In the genomic region with DNA sequence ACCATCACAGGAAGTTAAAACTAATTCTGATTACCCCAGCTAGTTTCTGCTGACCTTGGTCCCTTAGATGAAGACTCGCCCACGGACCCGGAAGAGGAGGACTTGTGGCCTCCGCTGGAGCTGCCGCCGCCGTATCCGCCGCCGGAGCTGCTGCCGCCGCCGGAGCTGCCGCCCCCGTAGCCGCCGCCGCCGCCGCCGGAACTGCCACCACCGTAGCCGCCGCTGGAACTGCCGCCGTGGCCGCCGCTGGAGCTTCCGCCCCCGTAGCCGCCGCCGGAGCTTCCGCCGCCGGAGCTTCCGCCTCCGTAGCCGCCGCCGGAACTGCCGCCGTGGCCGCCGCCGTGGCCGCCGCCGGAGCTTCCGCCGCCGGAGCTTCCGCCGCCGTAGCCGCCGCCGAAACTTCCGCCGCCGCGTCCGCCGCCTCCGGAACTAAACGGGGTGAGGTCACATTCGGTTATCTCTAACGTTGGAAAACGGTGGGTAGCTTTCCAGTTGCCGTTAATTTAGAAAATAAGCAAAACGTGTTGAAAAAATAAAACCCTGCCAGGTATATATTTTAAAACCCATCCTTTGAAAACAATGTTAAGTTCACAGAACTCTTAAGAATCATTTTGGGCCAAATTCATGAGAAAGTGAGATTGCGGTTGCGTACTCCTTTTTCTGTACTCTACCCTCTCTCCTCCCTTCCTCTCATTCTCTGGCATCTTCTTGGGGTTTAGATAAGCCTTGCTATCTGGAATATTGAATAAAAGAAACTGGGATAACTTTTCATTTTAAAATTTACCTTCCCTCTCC, we compare ENCODE assay signal across 1 cellular context.
TF ChIP-seq lines count a peak whose summit lies in the region.

No MANE protein-coding gene starts in this region.

TF ChIP-seq in K562, 482 proteins besides CTCF, POLR2A, EP300 and RAD21 (continues in another document):
- TF ChIP-seq SPI1 (IDR thresholded peaks at IDR 0.05; ENCODE audit: borderline replicate concordance, low read depth, low read length) = no peak
- no peak for TF ChIP-seq MAFK (IDR thresholded peaks at IDR 0.05; ENCODE audit: low read length)
- no peak for TF ChIP-seq LCOR (CRISPR knock-in tag; IDR thresholded peaks at IDR 0.05)
- TF ChIP-seq, protein P1, sequence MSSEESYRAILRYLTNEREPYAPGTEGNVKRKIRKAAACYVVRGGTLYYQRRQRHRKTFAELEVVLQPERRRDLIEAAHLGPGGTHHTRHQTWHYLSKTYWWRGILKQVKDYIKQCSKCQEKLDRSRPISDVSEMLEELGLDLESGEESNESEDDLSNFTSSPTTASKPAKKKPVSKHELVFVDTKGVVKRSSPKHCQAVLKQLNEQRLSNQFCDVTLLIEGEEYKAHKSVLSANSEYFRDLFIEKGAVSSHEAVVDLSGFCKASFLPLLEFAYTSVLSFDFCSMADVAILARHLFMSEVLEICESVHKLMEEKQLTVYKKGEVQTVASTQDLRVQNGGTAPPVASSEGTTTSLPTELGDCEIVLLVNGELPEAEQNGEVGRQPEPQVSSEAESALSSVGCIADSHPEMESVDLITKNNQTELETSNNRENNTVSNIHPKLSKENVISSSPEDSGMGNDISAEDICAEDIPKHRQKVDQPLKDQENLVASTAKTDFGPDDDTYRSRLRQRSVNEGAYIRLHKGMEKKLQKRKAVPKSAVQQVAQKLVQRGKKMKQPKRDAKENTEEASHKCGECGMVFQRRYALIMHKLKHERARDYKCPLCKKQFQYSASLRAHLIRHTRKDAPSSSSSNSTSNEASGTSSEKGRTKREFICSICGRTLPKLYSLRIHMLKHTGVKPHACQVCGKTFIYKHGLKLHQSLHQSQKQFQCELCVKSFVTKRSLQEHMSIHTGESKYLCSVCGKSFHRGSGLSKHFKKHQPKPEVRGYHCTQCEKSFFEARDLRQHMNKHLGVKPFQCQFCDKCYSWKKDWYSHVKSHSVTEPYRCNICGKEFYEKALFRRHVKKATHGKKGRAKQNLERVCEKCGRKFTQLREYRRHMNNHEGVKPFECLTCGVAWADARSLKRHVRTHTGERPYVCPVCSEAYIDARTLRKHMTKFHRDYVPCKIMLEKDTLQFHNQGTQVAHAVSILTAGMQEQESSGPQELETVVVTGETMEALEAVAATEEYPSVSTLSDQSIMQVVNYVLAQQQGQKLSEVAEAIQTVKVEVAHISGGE (CRISPR knock-in tag; IDR thresholded peaks at IDR 0.05) = peak in 2 of 3 experiments; percentile 76 to 95; a peak in 4 of 6 replicates
- TF ChIP-seq TBP (optimal IDR thresholded peaks at IDR 0.05; ENCODE audit: low read depth, low read length) = peak; percentile 70
- TF ChIP-seq FIP1L1 (IDR thresholded peaks at IDR 0.05; ENCODE audit: low read depth, low read length, poor library complexity, severe bottlenecking) = peak; percentile 21
- TF ChIP-seq NRF1 (conservative IDR thresholded peaks at IDR 0.05 in 1 of 2, IDR thresholded peaks at IDR 0.05 in 1 of 2) = peak in 1 of 2 experiments; percentile 8; a peak in 1 of 4 replicates
- peak; percentile 55; the same call in 1 of the 2 replicates for TF ChIP-seq HES1 (IDR thresholded peaks at IDR 0.05; ENCODE audit: low read depth)
- TF ChIP-seq CTBP1 (IDR thresholded peaks at IDR 0.05; ENCODE audit: borderline replicate concordance) = no peak
- TF ChIP-seq, protein P2, sequence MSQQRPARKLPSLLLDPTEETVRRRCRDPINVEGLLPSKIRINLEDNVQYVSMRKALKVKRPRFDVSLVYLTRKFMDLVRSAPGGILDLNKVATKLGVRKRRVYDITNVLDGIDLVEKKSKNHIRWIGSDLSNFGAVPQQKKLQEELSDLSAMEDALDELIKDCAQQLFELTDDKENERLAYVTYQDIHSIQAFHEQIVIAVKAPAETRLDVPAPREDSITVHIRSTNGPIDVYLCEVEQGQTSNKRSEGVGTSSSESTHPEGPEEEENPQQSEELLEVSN (IDR thresholded peaks at IDR 0.05; ENCODE audit: borderline replicate concordance in 1 of 2, extremely low read depth in 1 of 2, insufficient read depth in 1 of 2, insufficient read length in 1 of 2, low read depth in 1 of 2, low read length in 1 of 2, poor library complexity in 1 of 2, severe bottlenecking in 1 of 2) = peak in 1 of 2 experiments; percentile 55
- no peak for TF ChIP-seq HNRNPH1 (optimal IDR thresholded peaks at IDR 0.05; ENCODE audit: low read depth, low read length)
- peak; percentile 73; the same call in 1 of the 2 replicates for TF ChIP-seq PHF8 (IDR thresholded peaks at IDR 0.05; ENCODE audit: borderline replicate concordance, low read length)
- TF ChIP-seq KLF13 (tag; IDR thresholded peaks at IDR 0.05; ENCODE audit: borderline replicate concordance, low read depth) = no peak
- peak; percentile 44; the same call in 1 of the 2 replicates for TF ChIP-seq ZFP30 (CRISPR knock-in tag; IDR thresholded peaks at IDR 0.05; ENCODE audit: borderline replicate concordance)
- TF ChIP-seq RAD51 (IDR thresholded peaks at IDR 0.05; ENCODE audit: borderline replicate concordance, low read depth) = 0 out of 2 replicates have a peak, but pooled peaks have one; percentile 23
- peak; percentile 93 for TF ChIP-seq BRD9 (IDR thresholded peaks at IDR 0.05; ENCODE audit: low read depth, partially characterized antibody)
- TF ChIP-seq ILF3 (IDR thresholded peaks at IDR 0.05; ENCODE audit: borderline replicate concordance) = 0 out of 2 replicates have a peak, but pooled peaks have one; percentile 29
- no peak for TF ChIP-seq U2AF1 (optimal IDR thresholded peaks at IDR 0.05; ENCODE audit: low read depth, low read length)
- no peak for TF ChIP-seq ZFPM2 (CRISPR knock-in tag; IDR thresholded peaks at IDR 0.05)
- TF ChIP-seq EP400 (IDR thresholded peaks at IDR 0.05) = peak; percentile 71
- TF ChIP-seq NELFE (IDR thresholded peaks at IDR 0.05; ENCODE audit: insufficient read depth, insufficient read length) = no peak
- TF ChIP-seq ZNF79 (CRISPR knock-in tag; IDR thresholded peaks at IDR 0.05; ENCODE audit: low read depth) = 0 out of 2 replicates have a peak, but pooled peaks have one; percentile 41
- TF ChIP-seq NR0B1 (IDR thresholded peaks at IDR 0.05; ENCODE audit: partially characterized antibody) = no peak
- peak; percentile 70; the same call in 1 of the 2 replicates for TF ChIP-seq ZNF174 (CRISPR knock-in tag; IDR thresholded peaks at IDR 0.05)
- TF ChIP-seq, protein P3, sequence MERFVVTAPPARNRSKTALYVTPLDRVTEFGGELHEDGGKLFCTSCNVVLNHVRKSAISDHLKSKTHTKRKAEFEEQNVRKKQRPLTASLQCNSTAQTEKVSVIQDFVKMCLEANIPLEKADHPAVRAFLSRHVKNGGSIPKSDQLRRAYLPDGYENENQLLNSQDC (CRISPR knock-in tag; IDR thresholded peaks at IDR 0.05) = peak; percentile 96
- TF ChIP-seq POLR2H (tag; IDR thresholded peaks at IDR 0.05; ENCODE audit: low read depth) = peak; percentile 87
- TF ChIP-seq, protein P4, sequence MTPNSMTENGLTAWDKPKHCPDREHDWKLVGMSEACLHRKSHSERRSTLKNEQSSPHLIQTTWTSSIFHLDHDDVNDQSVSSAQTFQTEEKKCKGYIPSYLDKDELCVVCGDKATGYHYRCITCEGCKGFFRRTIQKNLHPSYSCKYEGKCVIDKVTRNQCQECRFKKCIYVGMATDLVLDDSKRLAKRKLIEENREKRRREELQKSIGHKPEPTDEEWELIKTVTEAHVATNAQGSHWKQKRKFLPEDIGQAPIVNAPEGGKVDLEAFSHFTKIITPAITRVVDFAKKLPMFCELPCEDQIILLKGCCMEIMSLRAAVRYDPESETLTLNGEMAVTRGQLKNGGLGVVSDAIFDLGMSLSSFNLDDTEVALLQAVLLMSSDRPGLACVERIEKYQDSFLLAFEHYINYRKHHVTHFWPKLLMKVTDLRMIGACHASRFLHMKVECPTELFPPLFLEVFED (CRISPR knock-in tag; conservative IDR thresholded peaks at IDR 0.05) = no peak
- peak; percentile 24; the same call in 1 of the 2 replicates for TF ChIP-seq MYC (IDR thresholded peaks at IDR 0.05; ENCODE audit: low read depth, low read length)
- no peak for TF ChIP-seq MYC (CRISPR knock-in tag; IDR thresholded peaks at IDR 0.05; ENCODE audit: borderline replicate concordance, low read depth)
- peak; percentile 97 for TF ChIP-seq POLR2G (IDR thresholded peaks at IDR 0.05; ENCODE audit: low read depth, low read length)
- TF ChIP-seq ZNF830 (CRISPR knock-in tag; IDR thresholded peaks at IDR 0.05) = peak; percentile 40; the same call in 1 of the 2 replicates
- peak in 2 of 3 experiments; percentile 26 to 28 for TF ChIP-seq YY1 (IDR thresholded peaks at IDR 0.05; ENCODE audit: borderline replicate concordance in 1 of 3, control insufficient read depth in 1 of 3, extremely low read depth in 1 of 3, insufficient read depth in 3 of 3, insufficient read length in 1 of 3, insufficient replicate concordance in 2 of 3, low read depth in 1 of 3, low read length in 2 of 3)
- 0 out of 2 replicates have a peak, but pooled peaks have one; percentile 25 for TF ChIP-seq ZBTB26 (CRISPR knock-in tag; IDR thresholded peaks at IDR 0.05)
- no peak for TF ChIP-seq GATA2 (CRISPR knock-in tag; IDR thresholded peaks at IDR 0.05)
- TF ChIP-seq ATF7 (IDR thresholded peaks at IDR 0.05) = peak; percentile 93
- peak; percentile 83; the same call in 1 of the 2 replicates for TF ChIP-seq NFATC3 (IDR thresholded peaks at IDR 0.05)
- TF ChIP-seq HINFP (tag; conservative IDR thresholded peaks at IDR 0.05; ENCODE audit: low read depth) = no peak
- TF ChIP-seq, protein P5, sequence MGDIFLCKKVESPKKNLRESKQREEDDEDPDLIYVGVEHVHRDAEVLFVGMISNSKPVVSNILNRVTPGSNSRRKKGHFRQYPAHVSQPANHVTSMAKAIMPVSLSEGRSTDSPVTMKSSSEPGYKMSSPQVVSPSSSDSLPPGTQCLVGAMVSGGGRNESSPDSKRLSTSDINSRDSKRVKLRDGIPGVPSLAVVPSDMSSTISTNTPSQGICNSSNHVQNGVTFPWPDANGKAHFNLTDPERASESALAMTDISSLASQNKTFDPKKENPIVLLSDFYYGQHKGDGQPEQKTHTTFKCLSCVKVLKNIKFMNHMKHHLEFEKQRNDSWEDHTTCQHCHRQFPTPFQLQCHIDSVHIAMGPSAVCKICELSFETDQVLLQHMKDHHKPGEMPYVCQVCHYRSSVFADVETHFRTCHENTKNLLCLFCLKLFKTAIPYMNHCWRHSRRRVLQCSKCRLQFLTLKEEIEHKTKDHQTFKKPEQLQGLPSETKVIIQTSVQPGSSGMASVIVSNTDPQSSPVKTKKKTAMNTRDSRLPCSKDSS (IDR thresholded peaks at IDR 0.05; ENCODE audit: low read depth, partially characterized antibody) = no peak
- TF ChIP-seq DPF2 (IDR thresholded peaks at IDR 0.05) = peak; percentile 71; the same call in 1 of the 2 replicates
- TF ChIP-seq STAT5A (IDR thresholded peaks at IDR 0.05; ENCODE audit: borderline replicate concordance, low read length) = 0 out of 2 replicates have a peak, but pooled peaks have one; percentile 6
- TF ChIP-seq MAFF (IDR thresholded peaks at IDR 0.05; ENCODE audit: low read length) = no peak
- 0 out of 2 replicates have a peak, but pooled peaks have one; percentile 43 for TF ChIP-seq ZNF76 (CRISPR knock-in tag; IDR thresholded peaks at IDR 0.05; ENCODE audit: borderline replicate concordance)
- no peak for TF ChIP-seq ZNF57 (CRISPR knock-in tag; IDR thresholded peaks at IDR 0.05)
- TF ChIP-seq NCOA6 (IDR thresholded peaks at IDR 0.05) = 0 out of 2 replicates have a peak, but pooled peaks have one; percentile 8
